In the genomic region with DNA sequence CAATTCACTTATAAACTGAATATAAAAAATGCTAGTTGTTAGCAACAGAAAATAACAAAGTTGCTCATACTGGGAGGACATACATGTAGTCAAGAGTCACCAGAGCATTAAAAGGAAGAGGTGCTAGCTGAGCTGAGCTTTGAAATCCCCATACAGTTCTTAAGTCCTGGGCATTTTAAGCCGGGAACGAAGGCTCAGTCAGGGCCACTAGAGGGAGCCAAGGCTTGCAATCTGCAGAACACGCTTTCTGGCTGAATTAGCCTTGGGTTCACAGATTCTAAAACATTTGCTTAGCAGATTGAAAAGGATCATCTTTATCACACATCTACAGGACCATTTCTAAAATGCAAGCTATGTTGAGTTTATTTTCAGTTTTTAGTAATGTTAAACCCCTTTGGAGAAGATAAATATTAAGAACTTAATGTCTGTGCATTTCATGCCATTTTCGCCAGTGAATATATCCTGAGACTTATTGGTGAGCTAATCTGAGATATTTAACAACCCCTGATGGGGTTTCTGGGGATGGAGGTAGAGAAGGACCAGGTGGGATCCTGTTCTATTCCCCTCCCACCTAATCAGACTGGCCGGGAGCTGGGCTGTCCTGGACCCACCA, we compare ENCODE assay signal across 8 cellular contexts. TPM values are rescaled to one million over a fixed set of nuclear protein-coding genes. Genes with fewer than 3 reads are reported as not detected.
DNase-seq lines count a peak whose midpoint lies in the region; ATAC-seq and TF ChIP-seq lines count a peak whose summit lies in the region.

No MANE protein-coding gene starts in this region.

- H3K9me3 ChIP-seq in MM.1S (replicated peaks; ENCODE audit: insufficient read depth, low read length) (no peaks in the 10 kb centered on the region), adrenal gland (replicated peaks in 1 of 3) (no peaks in the 10 kb centered on the region), right cardiac atrium (ENCODE audit: control insufficient read depth, low read length) (no peaks in the 10 kb centered on the region)

- H3K4me1 ChIP-seq in MM.1S (ENCODE audit: low read length) (no peaks in the 10 kb centered on the region), adrenal gland (replicated peaks in 1 of 2) (no peaks in the 10 kb centered on the region), right cardiac atrium (ENCODE audit: control insufficient read depth, insufficient read depth, low read length) (no peaks in the 10 kb centered on the region)

- no peaks in the 10 kb centered on the region for H3K79me2 ChIP-seq in MM.1S (ENCODE audit: low read length)

- no peaks in the 10 kb centered on the region for H4K20me1 ChIP-seq in MM.1S (ENCODE audit: insufficient read depth, low read length)

- TF ChIP-seq CTCF in AG04449 (IDR thresholded peaks at IDR 0.05; ENCODE audit: insufficient read depth, low read length, missing control alignments), result peak; percentile 91
- TF ChIP-seq CTCF in GM13977 (IDR thresholded peaks at IDR 0.05; ENCODE audit: extremely low read depth, insufficient read depth, missing control alignments), result peak; percentile 92
- peak; percentile 93 for TF ChIP-seq CTCF in MM.1S (IDR thresholded peaks at IDR 0.05; ENCODE audit: low read length)
- peak; percentile 65 to 83 (median 70) for TF ChIP-seq CTCF in adrenal gland (IDR thresholded peaks at IDR 0.05)

- H3K9ac ChIP-seq in MM.1S (ENCODE audit: low read length), result no peak overlapping the region

- no peak for TF ChIP-seq POLR2A in adrenal gland (IDR thresholded peaks at IDR 0.05)

- in situ Hi-C loops in GM13977 (cut with MboI; ENCODE audit: low pct_unique_long_range_greater_than_20kb, low sequenced_read_pairs, unreplicated experiment), result loop anchor here (10.0 to 25.0 kb wide), 4 partner anchors 384 to 1046 kb away; no protein-coding TSS in a partner anchor
- in situ Hi-C loops in SK-MEL-5 (cut with HindIII; ENCODE audit: low pct_unique_long_range_greater_than_20kb, low sequenced_read_pairs), result loop anchor here (25.0 kb wide), 1 partner anchor 371 kb away; no protein-coding TSS in a partner anchor

- H3K9me2 ChIP-seq in MM.1S (replicated peaks; ENCODE audit: insufficient read depth, low read length), result no peaks in the 10 kb centered on the region

- intact Hi-C loops in adrenal gland (cut with DNase I) (loop anchor here in 1 of 2 donors (10.0 kb wide), 2 partner anchors 394 to 664 kb away; no protein-coding TSS in a partner anchor), right cardiac atrium (cut with DNase I) (loop anchor here in 2 of 4 donors (5.0 to 10.0 kb wide), 4 partner anchors 644 to 1044 kb away; no protein-coding TSS in a partner anchor), sciatic nerve (cut with DNase I) (no loop called here)

- DNase-seq in AG04449 (ENCODE audit: low read depth, low spot score), result peak; percentile 36
- peak; percentile 70 for DNase-seq in GM13977 (ENCODE audit: low spot score)
- DNase-seq in MM.1S, result peak; percentile 73
- DNase-seq in SK-MEL-5 (ENCODE audit: low read depth, low spot score), result peak; percentile 80
- DNase-seq in adrenal gland, result peak; percentile 57 to 85 (median 74)
- peak; percentile 52 to 77 (median 63) for DNase-seq in right cardiac atrium
- peak; percentile 79 for DNase-seq in sciatic nerve (ENCODE audit: low spot score)

- CTCF ChIA-PET in AG04449 (lab: Yijun Ruan, JAX), result interaction anchor here (0.6 to 4.9 kb wide), 68 partner anchors 8 to 1071 kb away, joined by 3 to 34 read pairs (median 3); a partner anchor contains a TSS

- POLR2A ChIA-PET in AG04449 (lab: Yijun Ruan, JAX), result interaction anchor here (1.0 kb wide), 1 partner anchor 428 kb away, joined by 4 read pairs; a partner anchor contains a TSS

- ATAC-seq in right cardiac atrium, result peak; percentile 54 to 71
- ATAC-seq in sciatic nerve, result peak; percentile 78
- ATAC-seq in HG03097 (IDR thresholded peaks at IDR 0.05; ENCODE audit: low FRiP score, unreplicated experiment), result no peak

- H2AFZ ChIP-seq in MM.1S (ENCODE audit: low read length), result no peak overlapping the region

- H3K36me3 ChIP-seq in MM.1S (replicated peaks; ENCODE audit: insufficient read depth, low read length) (no peaks in the 10 kb centered on the region), adrenal gland (replicated peaks in 1 of 2) (no peaks in the 10 kb centered on the region)

- no peak overlapping the region for H3K4me2 ChIP-seq in MM.1S (ENCODE audit: low read depth, low read length)

- H3K27ac ChIP-seq in MM.1S (ENCODE audit: low read length), result no peak overlapping the region
- H3K27ac ChIP-seq in adrenal gland, result no peak overlapping the region
- no peak overlapping the region for H3K27ac ChIP-seq in right cardiac atrium (ENCODE audit: low read length)

- no peaks in the 10 kb centered on the region for H3F3A ChIP-seq in MM.1S (ENCODE audit: insufficient read depth, low read length)

- no peaks in the 10 kb centered on the region for H3K27me3 ChIP-seq in MM.1S (replicated peaks; ENCODE audit: insufficient read depth, low read length)
- H3K27me3 ChIP-seq in adrenal gland, result no peaks in the 10 kb centered on the region
- H3K27me3 ChIP-seq in right cardiac atrium (ENCODE audit: control insufficient read depth, insufficient read depth), result no peaks in the 10 kb centered on the region

- 27 to 41% (median 37%) methylated on average over 5 of the region's 5 CpGs for WGBS in adrenal gland, 4 donors
- 38% methylated on average over 5 of the region's 5 CpGs for WGBS in right cardiac atrium

- H3K4me3 ChIP-seq in AG04449 (ENCODE audit: low read depth, low read length) (no peak overlapping the region), MM.1S (ENCODE audit: low read length) (no peak overlapping the region), adrenal gland (no peak overlapping the region), right cardiac atrium (ENCODE audit: low read length) (no peak overlapping the region)

RNA-seq across cellular contexts. Expression of a gene that starts 26.3 kb away (rescaled TPM):
- 1.9 and 2.8 TPM in 2 replicates for total RNA-seq in SK-MEL-5 (2014; rRNA removed; shearing (Covaris generic))
- polyA plus RNA-seq in SK-MEL-5 (2015; cell fraction: cytosol; rRNA removed), result 1.9 and 4.2 TPM in 2 replicates
- 6.4 and 8.8 TPM in 2 replicates for polyA plus RNA-seq in SK-MEL-5 (2015; cell fraction: nucleus; rRNA removed)
- total RNA-seq in adrenal gland (1 to 10 TPM in 1 of 8 donors, under 1 TPM in 4, not detected in 3; 0.52 to 1.1 (median 0.64) TPM), right cardiac atrium (1 to 10 TPM; 1.1 to 2.9 (median 2.1) TPM), sciatic nerve (5.1 TPM)
- polyA plus RNA-seq in adrenal gland (1 to 10 TPM; 1.0 to 2.1 (median 1.7) TPM), right cardiac atrium (2.9 TPM)
